ENCODE assay signal across 2 cellular contexts in genomic region chr10:120634629-120635028, GRCh38.
TF ChIP-seq lines count a peak whose summit lies in the region.

No MANE protein-coding gene starts in this region.

TF ChIP-seq in HCT116, 20 proteins besides CTCF, POLR2A, EP300 and RAD21:
- no peak for TF ChIP-seq YY1 (IDR thresholded peaks at IDR 0.05; ENCODE audit: extremely low read depth, insufficient replicate concordance, low read depth, low read length)
- TF ChIP-seq SRF (IDR thresholded peaks at IDR 0.05; ENCODE audit: low read depth), result no peak

TF ChIP-seq in K562, 482 proteins besides CTCF, POLR2A, EP300 and RAD21:
- TF ChIP-seq PURB (CRISPR knock-in tag; IDR thresholded peaks at IDR 0.05; ENCODE audit: low read depth) (no peak), NR2C1 (IDR thresholded peaks at IDR 0.05) (no peak), NR2C1 (tag; IDR thresholded peaks at IDR 0.05) (no peak), HOXB6 (CRISPR knock-in tag; IDR thresholded peaks at IDR 0.05; ENCODE audit: borderline replicate concordance) (no peak), PTBP1 (IDR thresholded peaks at IDR 0.05; ENCODE audit: low read depth, low read length) (no peak), TRIM24 (IDR thresholded peaks at IDR 0.05) (no peak), ESRRB (CRISPR knock-in tag; IDR thresholded peaks at IDR 0.05; ENCODE audit: borderline replicate concordance) (no peak), FOS (IDR thresholded peaks at IDR 0.05; ENCODE audit: extremely low read depth, insufficient read length) (no peak)
